In the genomic region with DNA sequence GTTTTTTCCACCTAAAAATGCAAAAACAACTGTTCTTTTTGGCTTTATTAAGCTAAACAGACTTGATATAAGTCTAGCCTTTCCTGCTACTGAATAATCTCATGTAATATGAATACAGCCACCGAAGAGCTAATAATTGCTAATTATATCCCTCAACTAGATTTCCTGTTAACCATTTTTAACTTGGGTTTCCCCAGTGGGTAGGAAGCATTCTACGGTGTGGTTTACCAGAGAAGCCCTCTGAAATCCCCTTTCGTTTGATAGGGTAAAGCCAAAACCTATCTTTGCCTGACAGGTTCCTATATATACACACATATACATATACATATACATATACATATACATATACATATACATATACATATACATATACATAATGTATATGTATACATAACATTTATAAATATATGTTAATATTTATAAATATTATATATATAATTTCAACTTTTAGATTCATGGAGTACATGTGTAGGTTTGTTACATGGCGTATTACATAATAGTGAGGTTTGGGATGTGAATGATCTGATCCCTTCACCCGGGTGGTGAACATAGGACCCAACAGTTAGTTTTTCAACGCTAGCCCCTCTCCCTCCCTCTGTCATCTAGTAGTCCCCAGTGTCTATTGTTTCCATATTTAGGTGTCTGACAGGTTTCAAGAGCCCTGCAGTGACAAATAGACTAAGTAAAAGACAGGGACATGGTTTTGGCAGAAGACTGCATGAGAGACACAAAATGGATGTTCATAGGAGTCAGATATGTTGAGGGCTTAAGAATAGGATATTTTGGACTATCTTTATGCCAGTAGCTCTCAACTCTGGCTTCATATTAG, we compare ENCODE assay signal across 12 cellular contexts.
DNase-seq lines count a peak whose midpoint lies in the region; ATAC-seq and TF ChIP-seq lines count a peak whose summit lies in the region.
"Had no signal": no experiment of that assay in that cellular context is flagged by ENCODE, and none has a peak within 500 bp of the region (broad histone marks: within the 10 kb centered on the region; RNA-seq: fewer than 3 reads in every experiment).

No MANE protein-coding gene starts in this region.

- no peaks in the 10 kb centered on the region for H4K20me1 ChIP-seq in Loucy (ENCODE audit: insufficient read depth, low read length, poor library complexity, severe bottlenecking)

- H3K79me2 ChIP-seq in Loucy (ENCODE audit: insufficient read depth, low read length) (no peaks in the 10 kb centered on the region), trophoblast cell (ENCODE audit: control insufficient read depth, insufficient read depth, low read length, poor library complexity) (no peaks in the 10 kb centered on the region)

- H3K4me3 ChIP-seq in Loucy (ENCODE audit: low read length, poor library complexity, severe bottlenecking) (no peak overlapping the region), trophoblast cell (ENCODE audit: low read depth, low read length) (no peak overlapping the region)

- DNase-seq in activated T-cell treated with anti-CD3 and anti-CD28 coated beads, Interleukin-2, amount 50 U/mL, for 72 hours: no peak
- no peak for DNase-seq in activated T-cell treated with anti-CD3 and anti-CD28 coated beads, Interleukin-2, amount 50 U/mL, for 1 hour
- DNase-seq in stimulated activated naive CD8-positive, alpha-beta T cell treated with anti-CD3 and anti-CD28 coated beads, Interleukin-15, amount 100 ng/mL, for 72 hours: peak in 1 of 2 donors; percentile 10
- DNase-seq in trophoblast cell: no peak
- no peak for DNase-seq in NCI-H1092 treated with DMSO at 0.1 percent for 48 hours (lab: John Stamatoyannopoulos, UW)
- no peak for DNase-seq in cerebellar cortex (ENCODE audit: low spot score)
- DNase-seq: ACHN; activated effector memory CD4-positive, alpha-beta T cell treated with anti-CD3 and anti-CD28 coated beads, Interleukin-2, amount 50 U/mL, for 16 hours; PC-3; stimulated activated naive CD4-positive, alpha-beta T cell treated with Interleukin-2 at 50 U/mL for 16 hours had no signal

- no peak for TF ChIP-seq CTCF in Loucy (conservative IDR thresholded peaks at IDR 0.05; ENCODE audit: low read length)

- H3F3A ChIP-seq in Loucy (ENCODE audit: low read depth): no peaks in the 10 kb centered on the region

- H2AFZ ChIP-seq in Loucy (ENCODE audit: low read length) (no peak overlapping the region), trophoblast cell (ENCODE audit: insufficient read depth, low read length, poor library complexity) (no peak overlapping the region)

- H3K23ac ChIP-seq in trophoblast cell (ENCODE audit: low read length): no peak overlapping the region

- no peaks in the 10 kb centered on the region for H3K9me2 ChIP-seq in Loucy (replicated peaks; ENCODE audit: low read depth, low read length)

- H2BK5ac ChIP-seq in trophoblast cell (ENCODE audit: low read depth, low read length, poor library complexity): no peak overlapping the region

- H4K8ac ChIP-seq in trophoblast cell (ENCODE audit: low read depth, low read length): no peak overlapping the region

- peak overlapping the region; percentile 28 for H3K27ac Mint-ChIP-seq in activated T-cell treated with anti-CD3 and anti-CD28 coated beads, Interleukin-2, amount 50 U/mL, for 72 hours
- H3K27ac Mint-ChIP-seq in stimulated activated naive CD8-positive, alpha-beta T cell treated with anti-CD3 and anti-CD28 coated beads, Interleukin-15, amount 100 ng/mL, for 72 hours: no peak overlapping the region

- no peak overlapping the region for H3K14ac ChIP-seq in trophoblast cell (ENCODE audit: low read length)

- peaks cover 2 to 4% of the 10 kb centered on the region in 2 donors for H3K36me3 Mint-ChIP-seq in activated T-cell treated with anti-CD3 and anti-CD28 coated beads, Interleukin-2, amount 50 U/mL, for 72 hours (ENCODE audit: insufficient read depth in 2 of 2)

- H3K4me2 ChIP-seq in Loucy (ENCODE audit: low read depth, low read length, poor library complexity, severe bottlenecking) (peak overlapping the region; percentile 46), trophoblast cell (ENCODE audit: low read length) (no peak overlapping the region)

- peaks cover 0 to 3% of the 10 kb centered on the region in 2 donors for H3K9me3 Mint-ChIP-seq in activated T-cell treated with anti-CD3 and anti-CD28 coated beads, Interleukin-2, amount 50 U/mL, for 72 hours
- H3K9me3 Mint-ChIP-seq in stimulated activated naive CD8-positive, alpha-beta T cell treated with anti-CD3 and anti-CD28 coated beads, Interleukin-15, amount 100 ng/mL, for 72 hours: peaks cover 5 to 15% of the 10 kb centered on the region in 2 donors

- H4K91ac ChIP-seq in trophoblast cell (ENCODE audit: low read depth, low read length): no peak overlapping the region

- H3K4me1 ChIP-seq in Loucy (ENCODE audit: insufficient read depth, low read length, poor library complexity, severe bottlenecking) (peaks cover 30% of the 10 kb centered on the region), trophoblast cell (ENCODE audit: control insufficient read depth in 1 of 2, insufficient read depth in 2 of 2, low read length in 2 of 2) (no peaks in the 10 kb centered on the region)

- H3K9ac ChIP-seq in Loucy (ENCODE audit: low read depth, low read length, poor library complexity, severe bottlenecking) (no peak overlapping the region), trophoblast cell (ENCODE audit: low read length) (no peak overlapping the region)

- H2BK12ac ChIP-seq in trophoblast cell (ENCODE audit: low read length): no peak overlapping the region

- peak; percentile 57 to 58 for ATAC-seq in activated T-cell treated with anti-CD3 and anti-CD28 coated beads, Interleukin-2, amount 50 U/mL, for 72 hours (replicated peaks in 1 of 2)
- peak; percentile 35 for ATAC-seq in HG02884 (IDR thresholded peaks at IDR 0.05; ENCODE audit: unreplicated experiment)
- ATAC-seq in stimulated activated naive CD8-positive, alpha-beta T cell treated with anti-CD3 and anti-CD28 coated beads, Interleukin-15, amount 100 ng/mL, for 72 hours: peak; percentile 73
- ATAC-seq: PC-3 had no signal

- no peak overlapping the region for H4K12ac ChIP-seq in trophoblast cell (ENCODE audit: low read depth, low read length)

- H3K27me3 Mint-ChIP-seq in activated T-cell treated with anti-CD3 and anti-CD28 coated beads, Interleukin-2, amount 50 U/mL, for 72 hours (ENCODE audit: low read depth): peaks cover 35% of the 10 kb centered on the region
- H3K27me3 Mint-ChIP-seq in stimulated activated naive CD8-positive, alpha-beta T cell treated with anti-CD3 and anti-CD28 coated beads, Interleukin-15, amount 100 ng/mL, for 72 hours: no peaks in the 10 kb centered on the region

- H3K27ac ChIP-seq in trophoblast cell (ENCODE audit: low read depth, low read length): no peak overlapping the region

- peak overlapping the region in 1 of 2 donors; percentile 46 for H3K4me3 Mint-ChIP-seq in activated T-cell treated with anti-CD3 and anti-CD28 coated beads, Interleukin-2, amount 50 U/mL, for 72 hours
- no peak overlapping the region for H3K4me3 Mint-ChIP-seq in stimulated activated naive CD8-positive, alpha-beta T cell treated with anti-CD3 and anti-CD28 coated beads, Interleukin-15, amount 100 ng/mL, for 72 hours

- no peak overlapping the region for H3K4ac ChIP-seq in trophoblast cell (ENCODE audit: low read depth, low read length)

- peaks cover 4% of the 10 kb centered on the region for H3K79me1 ChIP-seq in trophoblast cell (ENCODE audit: low read length)

- no peaks in the 10 kb centered on the region for H3K9me3 ChIP-seq in Loucy (ENCODE audit: insufficient read depth, low read depth, low read length)
- no peaks in the 10 kb centered on the region for H3K9me3 ChIP-seq in trophoblast cell (ENCODE audit: insufficient read depth, low read depth, low read length)

- H3K4me1 Mint-ChIP-seq in activated T-cell treated with anti-CD3 and anti-CD28 coated beads, Interleukin-2, amount 50 U/mL, for 72 hours (ENCODE audit: low read depth): peaks cover 42% of the 10 kb centered on the region
- peaks cover 49% of the 10 kb centered on the region for H3K4me1 Mint-ChIP-seq in stimulated activated naive CD8-positive, alpha-beta T cell treated with anti-CD3 and anti-CD28 coated beads, Interleukin-15, amount 100 ng/mL, for 72 hours

- no peaks in the 10 kb centered on the region for H3K27me3 ChIP-seq in Loucy (ENCODE audit: insufficient read depth, low read length, poor library complexity, severe bottlenecking)
- H3K27me3 ChIP-seq in trophoblast cell (ENCODE audit: insufficient read depth, low read length): no peaks in the 10 kb centered on the region

- WGBS in trophoblast cell (ENCODE audit: extremely low coverage, insufficient coverage, insufficient read length): no CpG with 5 or more reads among the region's 6 CpGs

- H3K36me3 ChIP-seq in Loucy (ENCODE audit: insufficient read depth, low read length) (no peaks in the 10 kb centered on the region), trophoblast cell (ENCODE audit: control insufficient read depth in 1 of 2, insufficient read depth in 2 of 2, low read length in 2 of 2) (no peaks in the 10 kb centered on the region)

- H2BK120ac ChIP-seq in trophoblast cell (ENCODE audit: insufficient read depth, low read length, poor library complexity): no peak overlapping the region

- H2AK5ac ChIP-seq in trophoblast cell (ENCODE audit: low read length): no peak overlapping the region

- H3K18ac ChIP-seq in trophoblast cell (ENCODE audit: low read length): no peak overlapping the region
